Comparison of ENCODE assay signal across 1 cellular context in genomic region chr17:50905460-50905803, GRCh38.
TF ChIP-seq lines count a peak whose summit lies in the region.

No MANE protein-coding gene starts in this region.

TF ChIP-seq in HepG2, 621 proteins besides CTCF, POLR2A, EP300 and RAD21 (continued from another document):
- TF ChIP-seq NR2F6 (IDR thresholded peaks at IDR 0.05), result peak; percentile 82
- peak; percentile 93 for TF ChIP-seq NR2F6 (CRISPR knock-in tag; IDR thresholded peaks at IDR 0.05)
- TF ChIP-seq SMC3 (IDR thresholded peaks at IDR 0.05; ENCODE audit: low read length), result no peak
- TF ChIP-seq HDAC2 (CRISPR knock-in tag; IDR thresholded peaks at IDR 0.05), result peak; percentile 92
- TF ChIP-seq TCF7L2 (IDR thresholded peaks at IDR 0.05; ENCODE audit: low read depth, low read length), result no peak
- TF ChIP-seq MED8 (CRISPR knock-in tag; IDR thresholded peaks at IDR 0.05; ENCODE audit: insufficient replicate concordance), result peak; percentile 7
- TF ChIP-seq HNF4G (IDR thresholded peaks at IDR 0.05; ENCODE audit: borderline replicate concordance, low read depth, low read length), result peak; percentile 79
- no peak; the same call in 1 of the 2 replicates for TF ChIP-seq HNF4G (CRISPR knock-in tag; IDR thresholded peaks at IDR 0.05; ENCODE audit: borderline replicate concordance, low read depth)
- TF ChIP-seq TOE1 (CRISPR knock-in tag; IDR thresholded peaks at IDR 0.05), result no peak
- no peak for TF ChIP-seq ISX (CRISPR knock-in tag; conservative IDR thresholded peaks at IDR 0.05)
- no peak; the same call in 1 of the 2 replicates for TF ChIP-seq EED (CRISPR knock-in tag; IDR thresholded peaks at IDR 0.05)
- TF ChIP-seq ZNF580 (CRISPR knock-in tag; IDR thresholded peaks at IDR 0.05; ENCODE audit: borderline replicate concordance, low read depth), result no peak; the same call in 1 of the 2 replicates
- peak; percentile 54; the same call in 1 of the 2 replicates for TF ChIP-seq YEATS2 (CRISPR knock-in tag; IDR thresholded peaks at IDR 0.05; ENCODE audit: borderline replicate concordance)
- TF ChIP-seq CHD2 (IDR thresholded peaks at IDR 0.05; ENCODE audit: low read depth, low read length), result no peak
- TF ChIP-seq TCF7 (IDR thresholded peaks at IDR 0.05; ENCODE audit: low read depth), result no peak; the same call in 1 of the 2 replicates
- no peak for TF ChIP-seq ZNF598 (CRISPR knock-in tag; IDR thresholded peaks at IDR 0.05; ENCODE audit: borderline replicate concordance)
- no peak for TF ChIP-seq HNRNPH1 (optimal IDR thresholded peaks at IDR 0.05; ENCODE audit: low read depth, low read length)
- TF ChIP-seq, protein P1, sequence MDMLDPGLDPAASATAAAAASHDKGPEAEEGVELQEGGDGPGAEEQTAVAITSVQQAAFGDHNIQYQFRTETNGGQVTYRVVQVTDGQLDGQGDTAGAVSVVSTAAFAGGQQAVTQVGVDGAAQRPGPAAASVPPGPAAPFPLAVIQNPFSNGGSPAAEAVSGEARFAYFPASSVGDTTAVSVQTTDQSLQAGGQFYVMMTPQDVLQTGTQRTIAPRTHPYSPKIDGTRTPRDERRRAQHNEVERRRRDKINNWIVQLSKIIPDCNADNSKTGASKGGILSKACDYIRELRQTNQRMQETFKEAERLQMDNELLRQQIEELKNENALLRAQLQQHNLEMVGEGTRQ (IDR thresholded peaks at IDR 0.05; ENCODE audit: low read depth, low read length), result no peak
- TF ChIP-seq, protein P1 (CRISPR knock-in tag; IDR thresholded peaks at IDR 0.05; ENCODE audit: borderline replicate concordance), result no peak; the same call in 1 of the 2 replicates
- no peak for TF ChIP-seq NCOA1 (CRISPR knock-in tag; IDR thresholded peaks at IDR 0.05)
- TF ChIP-seq, protein P2, sequence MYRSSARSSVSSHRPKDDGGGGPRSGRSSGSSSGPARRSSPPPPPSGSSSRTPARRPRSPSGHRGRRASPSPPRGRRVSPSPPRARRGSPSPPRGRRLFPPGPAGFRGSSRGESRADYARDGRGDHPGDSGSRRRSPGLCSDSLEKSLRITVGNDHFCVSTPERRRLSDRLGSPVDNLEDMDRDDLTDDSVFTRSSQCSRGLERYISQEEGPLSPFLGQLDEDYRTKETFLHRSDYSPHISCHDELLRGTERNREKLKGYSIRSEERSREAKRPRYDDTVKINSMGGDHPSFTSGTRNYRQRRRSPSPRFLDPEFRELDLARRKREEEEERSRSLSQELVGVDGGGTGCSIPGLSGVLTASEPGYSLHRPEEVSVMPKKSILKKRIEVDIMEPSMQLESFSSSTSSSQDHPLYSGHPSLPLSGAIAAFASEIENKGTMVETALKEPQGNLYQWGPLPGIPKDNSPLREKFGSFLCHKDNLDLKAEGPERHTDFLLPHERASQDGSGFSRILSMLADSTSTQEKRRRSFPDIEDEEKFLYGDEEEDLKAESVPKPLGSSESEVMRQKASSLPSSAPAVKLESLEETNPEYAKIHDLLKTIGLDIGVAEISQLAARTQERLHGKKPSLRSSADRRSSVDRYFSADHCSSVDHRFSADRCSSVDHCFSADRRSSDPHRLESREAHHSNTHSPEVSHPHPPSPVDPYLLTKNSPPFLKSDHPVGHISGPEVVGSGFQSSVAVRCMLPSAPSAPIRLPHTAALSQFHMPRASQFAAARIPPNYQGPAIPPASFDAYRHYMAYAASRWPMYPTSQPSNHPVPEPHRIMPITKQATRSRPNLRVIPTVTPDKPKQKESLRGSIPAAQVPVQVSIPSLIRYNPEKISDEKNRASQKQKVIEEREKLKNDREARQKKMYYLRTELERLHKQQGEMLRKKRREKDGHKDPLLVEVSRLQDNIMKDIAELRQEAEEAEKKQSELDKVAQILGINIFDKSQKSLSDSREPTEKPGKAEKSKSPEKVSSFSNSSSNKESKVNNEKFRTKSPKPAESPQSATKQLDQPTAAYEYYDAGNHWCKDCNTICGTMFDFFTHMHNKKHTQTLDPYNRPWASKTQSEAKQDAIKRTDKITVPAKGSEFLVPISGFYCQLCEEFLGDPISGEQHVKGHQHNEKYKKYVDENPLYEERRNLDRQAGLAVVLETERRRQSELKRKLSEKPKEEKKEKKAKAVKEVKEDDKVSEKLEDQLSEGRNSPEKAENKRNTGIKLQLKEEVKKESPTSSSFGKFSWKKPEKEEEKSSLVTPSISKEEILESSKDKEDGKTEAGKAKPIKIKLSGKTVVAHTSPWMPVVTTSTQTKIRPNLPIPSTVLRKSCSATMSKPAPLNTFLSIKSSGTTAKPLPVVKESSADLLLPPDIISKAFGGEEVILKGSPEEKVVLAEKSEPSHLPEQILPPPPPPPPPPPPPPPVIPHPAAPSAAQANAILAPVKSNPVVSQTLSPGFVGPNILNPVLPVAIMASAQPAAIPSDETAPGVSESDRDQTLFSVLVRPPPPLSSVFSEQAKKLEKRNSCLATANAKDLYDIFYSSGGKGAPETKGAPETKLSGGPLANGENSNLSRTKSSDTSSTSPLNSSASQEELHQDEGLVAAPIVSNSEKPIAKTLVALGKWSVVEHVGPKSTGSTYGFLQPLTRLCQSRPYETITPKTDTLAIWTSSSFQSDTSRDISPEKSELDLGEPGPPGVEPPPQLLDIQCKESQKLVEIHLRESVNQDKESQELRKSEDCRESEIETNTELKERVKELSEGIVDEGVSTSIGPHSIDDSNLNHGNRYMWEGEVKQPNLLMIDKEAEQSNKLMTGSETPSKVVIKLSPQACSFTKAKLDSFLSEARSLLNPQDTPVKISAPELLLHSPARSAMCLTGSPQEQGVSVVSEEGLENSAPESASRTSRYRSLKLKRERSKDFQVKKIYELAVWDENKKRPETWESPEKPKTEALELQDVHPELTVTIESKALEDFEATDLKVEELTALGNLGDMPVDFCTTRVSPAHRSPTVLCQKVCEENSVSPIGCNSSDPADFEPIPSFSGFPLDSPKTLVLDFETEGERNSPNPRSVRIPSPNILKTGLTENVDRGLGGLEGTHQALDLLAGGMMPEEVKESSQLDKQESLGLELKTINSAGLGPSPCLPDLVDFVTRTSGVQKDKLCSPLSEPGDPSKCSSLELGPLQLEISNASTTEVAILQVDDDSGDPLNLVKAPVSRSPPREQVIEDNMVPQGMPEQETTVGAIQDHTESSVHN (CRISPR knock-in tag; IDR thresholded peaks at IDR 0.05), result no peak
